Comparison of ENCODE assay signal across 13 cellular contexts in genomic region chr14:106578479-106578878, GRCh38.
DNase-seq lines count a peak whose midpoint lies in the region; ATAC-seq and TF ChIP-seq lines count a peak whose summit lies in the region.
"Had no signal": no experiment of that assay in that cellular context is flagged by ENCODE, and none has a peak within 500 bp of the region (broad histone marks: within the 10 kb centered on the region; RNA-seq: fewer than 3 reads in every experiment).

No MANE protein-coding gene starts in this region.

- H3K4me3 Mint-ChIP-seq in stimulated activated naive B cell treated with anti-CD40 and anti-IgM and Interleukin-4, amounts not matched to agents 10 μg/mL and 1 μg/mL and 100 μg/mL, for 72 hours = peak overlapping the region; percentile 12 to 36
- H3K4me3 Mint-ChIP-seq: T-cell had no signal

- H3K9me3 ChIP-seq in OCI-LY7 (ENCODE audit: low read length) (no peaks in the 10 kb centered on the region), adrenal gland (replicated peaks in 1 of 3) (no peaks in the 10 kb centered on the region)

- H3K4me1 ChIP-seq in OCI-LY7 (ENCODE audit: insufficient read depth, low read length, poor library complexity, severe bottlenecking) (peaks cover 10% of the 10 kb centered on the region), adrenal gland (replicated peaks in 1 of 2) (no peaks in the 10 kb centered on the region)

- CTCF ChIA-PET in OCI-LY7 (lab: Charles Lee; ENCODE audit: unreplicated experiment) = no interaction called here

- no peak overlapping the region for H2AFZ ChIP-seq in OCI-LY7 (ENCODE audit: low read length)
- H2AFZ ChIP-seq: PC-9 had no signal

- peaks cover 12% of the 10 kb centered on the region for H3K27me3 ChIP-seq in adrenal gland

- H3K27ac ChIP-seq in OCI-LY7 (ENCODE audit: low read depth, low read length, poor library complexity, severe bottlenecking) (no peak overlapping the region), adrenal gland (no peak overlapping the region)
- H3K27ac ChIP-seq: PC-9 had no signal

- no peak overlapping the region for H3K27ac Mint-ChIP-seq in stimulated activated naive B cell treated with anti-CD40 and anti-IgM and Interleukin-4, amounts not matched to agents 10 μg/mL and 1 μg/mL and 100 μg/mL, for 72 hours
- H3K27ac Mint-ChIP-seq: T-cell had no signal

- peak overlapping the region; percentile 36; the same call in 1 of the 2 replicates for H3K4me2 ChIP-seq in OCI-LY7 (ENCODE audit: low read length)
- H3K4me2 ChIP-seq: PC-9 had no signal

- no peaks in the 10 kb centered on the region for H3K9me2 ChIP-seq in OCI-LY7 (ENCODE audit: insufficient read depth, low read length)

- peak; percentile 69 for DNase-seq in NAMALWA (ENCODE audit: low spot score)
- peak; percentile 68 for DNase-seq in OCI-LY7 (ENCODE audit: low spot score)
- peak; percentile 36 for DNase-seq in stimulated activated naive B cell treated with anti-CD40 and anti-IgM and Interleukin-4, amounts not matched to agents 10 μg/mL and 1 μg/mL and 100 μg/mL, for 72 hours
- no peak for DNase-seq in adrenal gland
- DNase-seq in NCI-H1930 (lab: John Stamatoyannopoulos, UW) = no peak
- no peak for DNase-seq in DMS 273 (lab: John Stamatoyannopoulos, UW; ENCODE audit: unreplicated experiment)
- DNase-seq: Kasumi-1, NCI-H1694, NCI-H69, PC-9, T-cell, T1000 had no signal

- 53 to 76% (median 71%) methylated on average over 6 to 11 of the region's 11 CpGs for WGBS in adrenal gland, 4 donors

- ATAC-seq in GM18907 (IDR thresholded peaks at IDR 0.05; ENCODE audit: unreplicated experiment) = peak; percentile 62
- ATAC-seq in stimulated activated naive B cell treated with anti-CD40 and anti-IgM and Interleukin-4, amounts not matched to agents 10 μg/mL and 1 μg/mL and 100 μg/mL, for 72 hours (replicated peaks) = peak; percentile 91 to 95
- ATAC-seq: T-cell had no signal

- H3K4me3 ChIP-seq in OCI-LY7 (ENCODE audit: low read depth, low read length, poor library complexity, severe bottlenecking) (no peak overlapping the region), adrenal gland (no peak overlapping the region)
- H3K4me3 ChIP-seq: PC-9 had no signal

- no peaks in the 10 kb centered on the region for H3K9me3 Mint-ChIP-seq in stimulated activated naive B cell treated with anti-CD40 and anti-IgM and Interleukin-4, amounts not matched to agents 10 μg/mL and 1 μg/mL and 100 μg/mL, for 72 hours
- H3K9me3 Mint-ChIP-seq: T-cell had no signal

- H3K4me1 Mint-ChIP-seq in stimulated activated naive B cell treated with anti-CD40 and anti-IgM and Interleukin-4, amounts not matched to agents 10 μg/mL and 1 μg/mL and 100 μg/mL, for 72 hours = peaks cover 20 to 26% of the 10 kb centered on the region in 2 donors
- H3K4me1 Mint-ChIP-seq: T-cell had no signal

- POLR2A ChIA-PET in OCI-LY7 (lab: Charles Lee) = no interaction called here

- TF ChIP-seq POLR2A in adrenal gland (IDR thresholded peaks at IDR 0.05) = no peak

- no peaks in the 10 kb centered on the region for H4K20me1 ChIP-seq in OCI-LY7 (ENCODE audit: insufficient read depth, low read length)

- no peaks in the 10 kb centered on the region for H3K79me2 ChIP-seq in OCI-LY7 (ENCODE audit: insufficient read depth, low read depth, low read length)

- no peaks in the 10 kb centered on the region for H3K36me3 Mint-ChIP-seq in stimulated activated naive B cell treated with anti-CD40 and anti-IgM and Interleukin-4, amounts not matched to agents 10 μg/mL and 1 μg/mL and 100 μg/mL, for 72 hours
- H3K36me3 Mint-ChIP-seq: T-cell had no signal

- no peak for TF ChIP-seq CTCF in OCI-LY7 (conservative IDR thresholded peaks at IDR 0.05; ENCODE audit: low read length)
- no peak for TF ChIP-seq CTCF in adrenal gland (IDR thresholded peaks at IDR 0.05)

- H3K27me3 Mint-ChIP-seq in stimulated activated naive B cell treated with anti-CD40 and anti-IgM and Interleukin-4, amounts not matched to agents 10 μg/mL and 1 μg/mL and 100 μg/mL, for 72 hours = no peaks in the 10 kb centered on the region

- no TSS peak for BruUV-seq in OCI-LY7 (replicated peaks; lab: Mats Ljungman, UMichigan)

- intact Hi-C loops in OCI-LY7 (cut with micrococcal nuclease; ENCODE audit: unreplicated experiment) (no loop called here), adrenal gland (cut with DNase I) (no loop called here)

- H3K36me3 ChIP-seq in OCI-LY7 (ENCODE audit: insufficient read depth, low read length) (no peaks in the 10 kb centered on the region), adrenal gland (replicated peaks in 1 of 2) (no peaks in the 10 kb centered on the region)

Comparison
In these comparisons a context has a peak if more than half of its experiments do, and no peak if none do; other contexts are left out.
1. DNase-seq: peak in NAMALWA (single experiment), OCI-LY7 (single experiment) and stimulated activated naive B cell treated with anti-CD40 and anti-IgM and Interleukin-4, amounts not matched to agents 10 μg/mL and 1 μg/mL and 100 μg/mL, for 72 hours (single experiment); none in adrenal gland (0 of 7), NCI-H1930 (0 of 2) and DMS 273 (single experiment).